In the genomic region with DNA sequence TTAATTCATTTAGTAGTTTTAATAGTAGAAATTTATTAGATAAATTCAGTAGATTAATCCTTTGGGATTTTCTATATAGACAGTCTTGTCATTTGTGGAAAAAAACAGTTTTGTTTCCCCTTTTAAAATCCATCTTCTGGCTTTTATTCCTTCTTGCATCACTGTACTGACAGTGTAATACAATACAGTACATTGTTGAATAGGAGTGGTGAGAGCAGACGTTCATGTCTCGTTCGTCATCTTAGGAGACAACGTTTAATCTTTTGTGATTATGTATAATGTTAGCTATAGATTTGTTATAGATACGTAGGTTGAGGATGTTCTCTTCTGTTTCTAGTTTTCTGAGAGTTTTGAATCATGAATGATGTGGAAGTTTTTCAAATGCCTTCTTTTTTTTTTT, we compare ENCODE assay signal across 1 cellular context.
TF ChIP-seq lines count a peak whose summit lies in the region.

No MANE protein-coding gene starts in this region.

TF ChIP-seq in WTC11, 78 proteins besides CTCF, POLR2A, EP300 and RAD21 (continued from another document):
- TF ChIP-seq, protein P1, sequence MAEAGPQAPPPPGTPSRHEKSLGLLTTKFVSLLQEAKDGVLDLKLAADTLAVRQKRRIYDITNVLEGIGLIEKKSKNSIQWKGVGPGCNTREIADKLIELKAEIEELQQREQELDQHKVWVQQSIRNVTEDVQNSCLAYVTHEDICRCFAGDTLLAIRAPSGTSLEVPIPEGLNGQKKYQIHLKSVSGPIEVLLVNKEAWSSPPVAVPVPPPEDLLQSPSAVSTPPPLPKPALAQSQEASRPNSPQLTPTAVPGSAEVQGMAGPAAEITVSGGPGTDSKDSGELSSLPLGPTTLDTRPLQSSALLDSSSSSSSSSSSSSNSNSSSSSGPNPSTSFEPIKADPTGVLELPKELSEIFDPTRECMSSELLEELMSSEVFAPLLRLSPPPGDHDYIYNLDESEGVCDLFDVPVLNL (CRISPR knock-in tag; IDR thresholded peaks at IDR 0.05; ENCODE audit: borderline replicate concordance, low read depth): no peak
- TF ChIP-seq GABPB1 (CRISPR knock-in tag; IDR thresholded peaks at IDR 0.05) (no peak), CREM (CRISPR knock-in tag; IDR thresholded peaks at IDR 0.05) (no peak), MYBL2 (CRISPR knock-in tag; IDR thresholded peaks at IDR 0.05) (no peak)
- TF ChIP-seq, protein P2, sequence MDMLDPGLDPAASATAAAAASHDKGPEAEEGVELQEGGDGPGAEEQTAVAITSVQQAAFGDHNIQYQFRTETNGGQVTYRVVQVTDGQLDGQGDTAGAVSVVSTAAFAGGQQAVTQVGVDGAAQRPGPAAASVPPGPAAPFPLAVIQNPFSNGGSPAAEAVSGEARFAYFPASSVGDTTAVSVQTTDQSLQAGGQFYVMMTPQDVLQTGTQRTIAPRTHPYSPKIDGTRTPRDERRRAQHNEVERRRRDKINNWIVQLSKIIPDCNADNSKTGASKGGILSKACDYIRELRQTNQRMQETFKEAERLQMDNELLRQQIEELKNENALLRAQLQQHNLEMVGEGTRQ (CRISPR knock-in tag; IDR thresholded peaks at IDR 0.05): no peak
